ENCODE assay signal across 13 cellular contexts in the genomic region with DNA sequence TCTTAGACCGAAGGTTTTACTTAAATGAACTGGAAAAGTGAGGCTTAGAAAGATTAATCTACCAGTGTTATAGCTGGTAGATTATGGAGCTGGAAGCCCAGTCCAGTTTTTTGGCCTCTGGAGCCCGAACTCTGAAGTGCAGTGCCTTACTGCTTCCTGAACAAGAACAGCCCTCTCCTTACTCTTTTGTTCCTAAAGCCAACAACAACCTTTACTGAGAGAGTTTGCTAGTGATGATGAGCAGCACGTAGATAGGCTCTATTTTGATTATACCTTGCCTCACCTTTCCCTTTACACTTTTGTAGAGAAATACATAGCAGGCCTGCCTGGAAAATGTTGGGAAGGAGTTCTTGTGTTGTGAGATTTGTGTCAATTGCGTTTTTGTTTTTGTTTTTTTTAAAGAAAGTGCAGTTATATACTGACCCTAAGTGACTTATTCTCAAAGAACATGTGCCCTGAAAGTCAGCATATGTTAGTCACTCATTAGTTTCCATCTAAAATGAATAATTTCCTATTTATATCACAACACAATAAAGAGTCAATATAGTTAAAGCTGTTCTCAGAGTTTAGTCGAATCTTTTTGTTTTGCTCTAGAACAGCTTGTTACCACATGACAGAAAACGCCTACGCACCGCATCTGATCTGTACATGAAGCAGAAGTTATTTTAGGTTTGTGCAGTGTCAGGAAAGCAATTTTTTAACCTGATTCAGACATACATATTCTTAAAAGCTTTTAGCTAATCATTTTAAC. TPM values are rescaled to one million over a fixed set of nuclear protein-coding genes. Genes with fewer than 3 reads are reported as not detected.
DNase-seq lines count a peak whose midpoint lies in the region; TF ChIP-seq lines count a peak whose summit lies in the region.
"Had no signal": no experiment of that assay in that cellular context is flagged by ENCODE, and none has a peak within 500 bp of the region (broad histone marks: within the 10 kb centered on the region; RNA-seq: fewer than 3 reads in every experiment).

No MANE protein-coding gene starts in this region.

- peak overlapping the region; percentile 58 for H3K4me3 Mint-ChIP-seq in activated naive CD4-positive, alpha-beta T cell treated with anti-CD3 and anti-CD28 coated beads, Interleukin-2, amount 50 U/mL, for 24 hours

- H3K18ac ChIP-seq in mesenchymal stem cell (ENCODE audit: low read depth in 1 of 2, low read length in 2 of 2): no peak overlapping the region

- H3K4me3 ChIP-seq in mesenchymal stem cell (ENCODE audit: insufficient read depth in 1 of 2, low read depth in 1 of 2, low read length in 2 of 2): no peak overlapping the region
- no peak overlapping the region for H3K4me3 ChIP-seq in A673 (ENCODE audit: low read depth, low read length, poor library complexity, severe bottlenecking)
- H3K4me3 ChIP-seq: prostate gland, transverse colon had no signal

- H3K27me3 Mint-ChIP-seq in activated naive CD4-positive, alpha-beta T cell treated with anti-CD3 and anti-CD28 coated beads, Interleukin-2, amount 50 U/mL, for 24 hours: no peaks in the 10 kb centered on the region

- peaks cover 16% of the 10 kb centered on the region for H3K4me1 Mint-ChIP-seq in activated naive CD4-positive, alpha-beta T cell treated with anti-CD3 and anti-CD28 coated beads, Interleukin-2, amount 50 U/mL, for 24 hours

- 100% methylated on average over 4 of the region's 8 CpGs for WGBS in mesenchymal stem cell

- POLR2A ChIA-PET in A673 (lab: Charles Lee; ENCODE audit: low non-redundant PET): no interaction called here

- no peak overlapping the region for H2BK12ac ChIP-seq in mesenchymal stem cell (ENCODE audit: low read length in 2 of 2)

- no peak overlapping the region for H2BK5ac ChIP-seq in mesenchymal stem cell (ENCODE audit: low read depth, low read length, poor library complexity, severe bottlenecking)

- H3K14ac ChIP-seq in mesenchymal stem cell (ENCODE audit: low read length in 2 of 2): no peak overlapping the region

- H3K27me3 ChIP-seq in mesenchymal stem cell (ENCODE audit: control insufficient read depth in 1 of 2, insufficient read depth in 1 of 2, low read length in 2 of 2) (no peaks in the 10 kb centered on the region), A673 (replicated peaks; ENCODE audit: insufficient read depth, low read depth, low read length, poor library complexity) (no peaks in the 10 kb centered on the region)
- H3K27me3 ChIP-seq: transverse colon had no signal

- H2BK15ac ChIP-seq in mesenchymal stem cell (ENCODE audit: low read depth, poor library complexity, severe bottlenecking): no peak overlapping the region

- H3K9me3 ChIP-seq in mesenchymal stem cell (ENCODE audit: control insufficient read depth, low read length) (no peaks in the 10 kb centered on the region), A673 (ENCODE audit: low read depth, low read length, poor library complexity, severe bottlenecking) (no peaks in the 10 kb centered on the region)
- H3K9me3 ChIP-seq: prostate gland, transverse colon had no signal

- H3K23ac ChIP-seq in mesenchymal stem cell (ENCODE audit: low read length in 2 of 2): no peak overlapping the region

- TF ChIP-seq CTCF in A673 (conservative IDR thresholded peaks at IDR 0.05; ENCODE audit: low read depth, low read length): no peak

- no peaks in the 10 kb centered on the region for H3K4me1 ChIP-seq in mesenchymal stem cell (ENCODE audit: control insufficient read depth, insufficient read depth, low read depth, low read length)
- H3K4me1 ChIP-seq in A673 (ENCODE audit: insufficient read depth, low read length, poor library complexity, severe bottlenecking): no peaks in the 10 kb centered on the region
- H3K4me1 ChIP-seq: prostate gland, transverse colon had no signal

- H2BK120ac ChIP-seq in mesenchymal stem cell (ENCODE audit: low read depth, low read length): no peak overlapping the region

- peak overlapping the region; percentile 12 for H3K9ac ChIP-seq in mesenchymal stem cell (ENCODE audit: low read length)

- no peak overlapping the region for H3K4ac ChIP-seq in mesenchymal stem cell (ENCODE audit: low read depth in 1 of 2, low read length in 2 of 2)

- no peak overlapping the region for H3K4me2 ChIP-seq in mesenchymal stem cell (ENCODE audit: low read length, poor library complexity, severe bottlenecking)

- DNase-seq in activated CD4-positive, CD25-positive, alpha-beta regulatory T cell treated with anti-CD3 and anti-CD28 coated beads, Interleukin-2, amount 50 U/mL, for 16 hours (ENCODE audit: low read depth, low spot score): peak; percentile 19
- DNase-seq in activated CD4-positive, CD25-positive, alpha-beta regulatory T cell treated with anti-CD3 and anti-CD28 coated beads, Interleukin-2, amount 50 U/mL, for 72 hours: no peak
- DNase-seq in mesenchymal stem cell: no peak
- DNase-seq in stimulated activated CD8-positive, alpha-beta memory T cell treated with anti-CD3 and anti-CD28 coated beads, Interleukin-2, amount 100 ng/mL, for 1 hour (ENCODE audit: low read depth in 2 of 2): peak; percentile 8 to 16
- DNase-seq in amniotic stem cell (lab: John Stamatoyannopoulos, UW): no peak
- DNase-seq in A673 (ENCODE audit: low spot score): no peak
- no peak for DNase-seq in NOMO-1 (lab: John Stamatoyannopoulos, UW; ENCODE audit: unreplicated experiment in 2 of 2)
- DNase-seq: 8988T, KG1, transverse colon had no signal

- intact Hi-C loops in A673 (cut with micrococcal nuclease; ENCODE audit: unreplicated experiment): no loop called here

- peak overlapping the region; percentile 95 for H3K27ac Mint-ChIP-seq in activated naive CD4-positive, alpha-beta T cell treated with anti-CD3 and anti-CD28 coated beads, Interleukin-2, amount 50 U/mL, for 24 hours

- no peaks in the 10 kb centered on the region for H3K9me3 Mint-ChIP-seq in activated naive CD4-positive, alpha-beta T cell treated with anti-CD3 and anti-CD28 coated beads, Interleukin-2, amount 50 U/mL, for 24 hours

- peaks cover 7 to 42% of the 10 kb centered on the region in 2 experiments for H3K36me3 ChIP-seq in mesenchymal stem cell (ENCODE audit: control insufficient read depth in 1 of 2, insufficient read depth in 2 of 2, low read depth in 1 of 2, low read length in 2 of 2)
- H3K36me3 ChIP-seq in A673 (ENCODE audit: insufficient read depth, low read length, poor library complexity, severe bottlenecking): no peaks in the 10 kb centered on the region
- H3K36me3 ChIP-seq: prostate gland had no signal

- H2AK5ac ChIP-seq in mesenchymal stem cell (ENCODE audit: low read length, severe bottlenecking): no peak overlapping the region

- peaks cover 18% of the 10 kb centered on the region for H3K36me3 Mint-ChIP-seq in activated naive CD4-positive, alpha-beta T cell treated with anti-CD3 and anti-CD28 coated beads, Interleukin-2, amount 50 U/mL, for 24 hours

- CTCF ChIA-PET in A673 (lab: Charles Lee): no interaction called here

- H4K8ac ChIP-seq in mesenchymal stem cell (ENCODE audit: low read length): no peak overlapping the region

- H3K79me1 ChIP-seq in mesenchymal stem cell (replicated peaks; ENCODE audit: low read length, poor library complexity, severe bottlenecking): peaks cover 21% of the 10 kb centered on the region

- no TSS peak for BruUV-seq in A673 (replicated peaks; lab: Mats Ljungman, UMichigan)

- no peak overlapping the region for H2AFZ ChIP-seq in mesenchymal stem cell (ENCODE audit: low read depth, low read length)

- no peak overlapping the region for H4K91ac ChIP-seq in mesenchymal stem cell (ENCODE audit: low read length)

- no peak overlapping the region for H3K27ac ChIP-seq in mesenchymal stem cell (ENCODE audit: low read length, poor library complexity, severe bottlenecking)
- H3K27ac ChIP-seq in A673 (ENCODE audit: low read depth, low read length, poor library complexity, severe bottlenecking): no peak overlapping the region
- H3K27ac ChIP-seq: prostate gland, VCaP had no signal

RNA-seq across cellular contexts. Expression of gene PLEKHA1, which starts 33.0 kb away (rescaled TPM):
- 14.3 TPM for polyA plus RNA-seq in mesenchymal stem cell (2013, experiment 1 of 2)
- 15.1 TPM for polyA plus RNA-seq in mesenchymal stem cell (2013, experiment 2 of 2)
- 18.9 and 20.5 TPM in 2 replicates for total RNA-seq in A673 (2021)

RNA-seq across cellular contexts. Expression of gene ARMS2, which starts 46.9 kb away (rescaled TPM):
- not detected for polyA plus RNA-seq in mesenchymal stem cell (2013, experiment 1 of 2)
- not detected for polyA plus RNA-seq in mesenchymal stem cell (2013, experiment 2 of 2)
- total RNA-seq in A673 (2021): not detected in 2 replicates
- total RNA-seq: transverse colon had no signal

RNA-seq across cellular contexts. Expression of gene HTRA1, which starts 53.8 kb away (rescaled TPM):
- 204 TPM for polyA plus RNA-seq in mesenchymal stem cell (2013, experiment 1 of 2)
- 204 TPM for polyA plus RNA-seq in mesenchymal stem cell (2013, experiment 2 of 2)
- total RNA-seq in A673 (2021): 0.17 and 0.55 TPM in 2 replicates

Comparison
In these comparisons a context has a peak if more than half of its experiments do, and no peak if none do; other contexts are left out.
1. DNase-seq: peak in activated CD4-positive, CD25-positive, alpha-beta regulatory T cell treated with anti-CD3 and anti-CD28 coated beads, Interleukin-2, amount 50 U/mL, for 16 hours (single experiment) and stimulated activated CD8-positive, alpha-beta memory T cell treated with anti-CD3 and anti-CD28 coated beads, Interleukin-2, amount 100 ng/mL, for 1 hour (2 of 2); none in activated CD4-positive, CD25-positive, alpha-beta regulatory T cell treated with anti-CD3 and anti-CD28 coated beads, Interleukin-2, amount 50 U/mL, for 72 hours (single experiment), mesenchymal stem cell (single experiment), amniotic stem cell (single experiment), A673 (single experiment) and NOMO-1 (0 of 2).